ENCODE assay signal across 1 cellular context in the genomic region with DNA sequence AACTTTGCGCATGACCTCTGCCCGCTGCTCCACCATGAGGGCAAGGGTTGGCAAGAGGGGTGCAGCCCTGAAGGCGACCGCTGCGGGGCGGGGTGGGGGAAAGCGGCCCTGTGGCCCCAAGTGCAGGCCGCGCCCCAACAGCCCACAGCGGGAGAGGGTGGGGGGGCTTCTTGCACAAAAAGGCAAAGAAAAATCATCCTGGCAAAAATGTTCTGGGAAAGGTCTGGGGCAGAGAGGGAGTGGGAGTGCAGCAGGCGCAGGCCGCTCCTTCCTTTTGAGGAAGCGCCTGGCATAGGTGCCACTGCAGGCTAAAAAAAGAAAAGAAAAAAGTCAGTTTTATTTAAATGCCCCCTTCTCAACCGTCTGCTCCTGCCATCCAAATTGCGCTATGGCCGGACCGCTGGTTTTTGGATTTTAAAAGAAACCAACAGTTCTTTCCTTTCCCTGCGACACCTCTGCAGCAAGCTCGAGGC.
TF ChIP-seq lines count a peak whose summit lies in the region.

No MANE protein-coding gene starts in this region.

TF ChIP-seq in SK-N-SH treated with all-trans-retinoic acid at 6 μM for 48 hours, 23 proteins besides CTCF, POLR2A, EP300 and RAD21 (continued from another document):
- TF ChIP-seq CSRNP3 (CRISPR knock-in tag; IDR thresholded peaks at IDR 0.05) (no peak), TSHZ2 (CRISPR knock-in tag; IDR thresholded peaks at IDR 0.05) (no peak), OSR1 (CRISPR knock-in tag; IDR thresholded peaks at IDR 0.05) (no peak), CREB5 (CRISPR knock-in tag; IDR thresholded peaks at IDR 0.05; ENCODE audit: low read depth) (no peak), TOX (CRISPR knock-in tag; IDR thresholded peaks at IDR 0.05; ENCODE audit: borderline replicate concordance) (no peak), ZNF8 (CRISPR knock-in tag; IDR thresholded peaks at IDR 0.05) (no peak)
